ENCODE assay signal across 1 cellular context in the genomic region with DNA sequence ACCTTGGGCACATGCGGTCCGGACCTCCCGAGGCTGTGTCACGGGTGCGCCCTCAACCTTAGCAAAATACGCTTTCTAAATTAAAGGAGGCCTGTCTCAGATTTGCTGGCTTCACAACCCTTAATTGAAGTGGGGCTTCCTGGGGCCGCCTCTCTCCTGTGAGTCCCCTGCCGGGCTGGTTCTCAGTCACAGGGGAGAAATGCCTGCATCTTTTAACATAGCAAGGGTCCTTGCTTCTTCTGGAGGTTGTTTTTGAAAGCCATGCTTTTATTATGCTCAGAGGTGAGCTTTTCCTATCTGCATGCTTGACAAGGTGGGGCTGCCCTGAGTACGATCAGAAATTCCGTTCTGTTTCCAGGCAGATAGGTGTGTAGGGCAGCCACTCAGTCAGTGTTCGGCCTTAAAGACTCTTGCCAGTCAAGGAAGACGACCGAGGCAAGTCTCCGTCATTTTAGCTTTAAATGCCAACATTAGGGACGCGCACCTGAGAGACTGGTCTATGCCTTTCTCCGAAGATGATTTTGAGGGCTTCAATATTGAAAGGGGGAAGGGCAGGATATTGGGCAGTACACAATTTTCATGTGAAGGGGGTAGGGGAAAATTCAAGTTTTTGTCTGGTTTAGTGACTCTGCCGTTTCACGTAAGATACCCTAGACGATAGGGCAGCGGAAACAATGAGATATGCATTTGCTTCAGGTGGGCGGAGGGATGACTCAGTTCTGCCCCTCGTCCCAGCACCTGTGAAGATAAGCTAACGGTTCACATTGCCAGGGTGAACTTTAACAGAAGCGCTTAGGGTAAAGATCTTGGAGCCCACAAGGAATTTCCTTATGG.
TF ChIP-seq lines count a peak whose summit lies in the region.

No MANE protein-coding gene starts in this region.

TF ChIP-seq in GM12878, 131 proteins besides CTCF, POLR2A, EP300 and RAD21 (continued from another document and continues in another):
- TF ChIP-seq, protein P1, sequence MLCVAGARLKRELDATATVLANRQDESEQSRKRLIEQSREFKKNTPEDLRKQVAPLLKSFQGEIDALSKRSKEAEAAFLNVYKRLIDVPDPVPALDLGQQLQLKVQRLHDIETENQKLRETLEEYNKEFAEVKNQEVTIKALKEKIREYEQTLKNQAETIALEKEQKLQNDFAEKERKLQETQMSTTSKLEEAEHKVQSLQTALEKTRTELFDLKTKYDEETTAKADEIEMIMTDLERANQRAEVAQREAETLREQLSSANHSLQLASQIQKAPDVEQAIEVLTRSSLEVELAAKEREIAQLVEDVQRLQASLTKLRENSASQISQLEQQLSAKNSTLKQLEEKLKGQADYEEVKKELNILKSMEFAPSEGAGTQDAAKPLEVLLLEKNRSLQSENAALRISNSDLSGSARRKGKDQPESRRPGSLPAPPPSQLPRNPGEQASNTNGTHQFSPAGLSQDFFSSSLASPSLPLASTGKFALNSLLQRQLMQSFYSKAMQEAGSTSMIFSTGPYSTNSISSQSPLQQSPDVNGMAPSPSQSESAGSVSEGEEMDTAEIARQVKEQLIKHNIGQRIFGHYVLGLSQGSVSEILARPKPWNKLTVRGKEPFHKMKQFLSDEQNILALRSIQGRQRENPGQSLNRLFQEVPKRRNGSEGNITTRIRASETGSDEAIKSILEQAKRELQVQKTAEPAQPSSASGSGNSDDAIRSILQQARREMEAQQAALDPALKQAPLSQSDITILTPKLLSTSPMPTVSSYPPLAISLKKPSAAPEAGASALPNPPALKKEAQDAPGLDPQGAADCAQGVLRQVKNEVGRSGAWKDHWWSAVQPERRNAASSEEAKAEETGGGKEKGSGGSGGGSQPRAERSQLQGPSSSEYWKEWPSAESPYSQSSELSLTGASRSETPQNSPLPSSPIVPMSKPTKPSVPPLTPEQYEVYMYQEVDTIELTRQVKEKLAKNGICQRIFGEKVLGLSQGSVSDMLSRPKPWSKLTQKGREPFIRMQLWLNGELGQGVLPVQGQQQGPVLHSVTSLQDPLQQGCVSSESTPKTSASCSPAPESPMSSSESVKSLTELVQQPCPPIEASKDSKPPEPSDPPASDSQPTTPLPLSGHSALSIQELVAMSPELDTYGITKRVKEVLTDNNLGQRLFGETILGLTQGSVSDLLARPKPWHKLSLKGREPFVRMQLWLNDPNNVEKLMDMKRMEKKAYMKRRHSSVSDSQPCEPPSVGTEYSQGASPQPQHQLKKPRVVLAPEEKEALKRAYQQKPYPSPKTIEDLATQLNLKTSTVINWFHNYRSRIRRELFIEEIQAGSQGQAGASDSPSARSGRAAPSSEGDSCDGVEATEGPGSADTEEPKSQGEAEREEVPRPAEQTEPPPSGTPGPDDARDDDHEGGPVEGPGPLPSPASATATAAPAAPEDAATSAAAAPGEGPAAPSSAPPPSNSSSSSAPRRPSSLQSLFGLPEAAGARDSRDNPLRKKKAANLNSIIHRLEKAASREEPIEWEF (IDR thresholded peaks at IDR 0.05; ENCODE audit: insufficient replicate concordance, low read depth, low read length), result no peak
- TF ChIP-seq, protein P2, sequence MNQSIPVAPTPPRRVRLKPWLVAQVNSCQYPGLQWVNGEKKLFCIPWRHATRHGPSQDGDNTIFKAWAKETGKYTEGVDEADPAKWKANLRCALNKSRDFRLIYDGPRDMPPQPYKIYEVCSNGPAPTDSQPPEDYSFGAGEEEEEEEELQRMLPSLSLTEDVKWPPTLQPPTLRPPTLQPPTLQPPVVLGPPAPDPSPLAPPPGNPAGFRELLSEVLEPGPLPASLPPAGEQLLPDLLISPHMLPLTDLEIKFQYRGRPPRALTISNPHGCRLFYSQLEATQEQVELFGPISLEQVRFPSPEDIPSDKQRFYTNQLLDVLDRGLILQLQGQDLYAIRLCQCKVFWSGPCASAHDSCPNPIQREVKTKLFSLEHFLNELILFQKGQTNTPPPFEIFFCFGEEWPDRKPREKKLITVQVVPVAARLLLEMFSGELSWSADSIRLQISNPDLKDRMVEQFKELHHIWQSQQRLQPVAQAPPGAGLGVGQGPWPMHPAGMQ (IDR thresholded peaks at IDR 0.05; ENCODE audit: borderline replicate concordance), result no peak
- TF ChIP-seq ASH2L (IDR thresholded peaks at IDR 0.05; ENCODE audit: borderline replicate concordance, low read depth) (no peak), ZNF274 (IDR thresholded peaks at IDR 0.05; ENCODE audit: insufficient read depth, insufficient read length) (no peak), ZNF207 (IDR thresholded peaks at IDR 0.05; ENCODE audit: borderline replicate concordance) (no peak), NR2C1 (IDR thresholded peaks at IDR 0.05) (no peak), RB1 (IDR thresholded peaks at IDR 0.05; ENCODE audit: borderline replicate concordance) (no peak), SIX5 (IDR thresholded peaks at IDR 0.05; ENCODE audit: low read depth, low read length, severe bottlenecking) (no peak), ETV6 (conservative IDR thresholded peaks at IDR 0.05 in 1 of 2, IDR thresholded peaks at IDR 0.05 in 1 of 2; ENCODE audit: borderline replicate concordance in 1 of 2, low read depth in 1 of 2) (no peak), DPF2 (IDR thresholded peaks at IDR 0.05) (peak; percentile 78; the same call in 1 of the 2 replicates), GABPA (IDR thresholded peaks at IDR 0.05; ENCODE audit: low read depth) (no peak), CBX3 (IDR thresholded peaks at IDR 0.05; ENCODE audit: borderline replicate concordance, low read depth) (no peak), MYB (IDR thresholded peaks at IDR 0.05; ENCODE audit: borderline replicate concordance, low read depth, low read length) (no peak), MTA2 (IDR thresholded peaks at IDR 0.05; ENCODE audit: low read depth) (0 out of 2 replicates have a peak, but pooled peaks have one; percentile 24), TCF3 (IDR thresholded peaks at IDR 0.05; ENCODE audit: borderline replicate concordance, insufficient read depth, low read depth, low read length) (0 out of 2 replicates have a peak, but pooled peaks have one; percentile 40), POLR2AphosphoS5 (IDR thresholded peaks at IDR 0.05; ENCODE audit: low read length) (no peak), ZNF24 (IDR thresholded peaks at IDR 0.05) (no peak), ZBED1 (IDR thresholded peaks at IDR 0.05; ENCODE audit: borderline replicate concordance) (no peak; the same call in 1 of the 2 replicates), KDM1A (IDR thresholded peaks at IDR 0.05; ENCODE audit: borderline replicate concordance) (no peak), NBN (IDR thresholded peaks at IDR 0.05) (no peak), KLF5 (IDR thresholded peaks at IDR 0.05; ENCODE audit: partially characterized antibody) (no peak), NR2F1 (conservative IDR thresholded peaks at IDR 0.05) (no peak), NFYA (IDR thresholded peaks at IDR 0.05; ENCODE audit: borderline replicate concordance, low read depth, low read length) (no peak), RCOR1 (conservative IDR thresholded peaks at IDR 0.05; ENCODE audit: low read depth, low read length) (no peak), EGR1 (IDR thresholded peaks at IDR 0.05; ENCODE audit: borderline replicate concordance in 1 of 2, low read depth in 2 of 2, low read length in 2 of 2) (peak in 1 of 2 experiments; percentile 55; a peak in 1 of 3 replicates), NR2C2 (IDR thresholded peaks at IDR 0.05; ENCODE audit: borderline replicate concordance, control insufficient read depth, insufficient read length, low read depth) (no peak)
- TF ChIP-seq, protein P3, sequence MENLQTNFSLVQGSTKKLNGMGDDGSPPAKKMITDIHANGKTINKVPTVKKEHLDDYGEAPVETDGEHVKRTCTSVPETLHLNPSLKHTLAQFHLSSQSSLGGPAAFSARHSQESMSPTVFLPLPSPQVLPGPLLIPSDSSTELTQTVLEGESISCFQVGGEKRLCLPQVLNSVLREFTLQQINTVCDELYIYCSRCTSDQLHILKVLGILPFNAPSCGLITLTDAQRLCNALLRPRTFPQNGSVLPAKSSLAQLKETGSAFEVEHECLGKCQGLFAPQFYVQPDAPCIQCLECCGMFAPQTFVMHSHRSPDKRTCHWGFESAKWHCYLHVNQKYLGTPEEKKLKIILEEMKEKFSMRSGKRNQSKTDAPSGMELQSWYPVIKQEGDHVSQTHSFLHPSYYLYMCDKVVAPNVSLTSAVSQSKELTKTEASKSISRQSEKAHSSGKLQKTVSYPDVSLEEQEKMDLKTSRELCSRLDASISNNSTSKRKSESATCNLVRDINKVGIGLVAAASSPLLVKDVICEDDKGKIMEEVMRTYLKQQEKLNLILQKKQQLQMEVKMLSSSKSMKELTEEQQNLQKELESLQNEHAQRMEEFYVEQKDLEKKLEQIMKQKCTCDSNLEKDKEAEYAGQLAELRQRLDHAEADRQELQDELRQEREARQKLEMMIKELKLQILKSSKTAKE (IDR thresholded peaks at IDR 0.05; ENCODE audit: low read depth, poor library complexity, severe bottlenecking), result no peak
- TF ChIP-seq, protein P4, sequence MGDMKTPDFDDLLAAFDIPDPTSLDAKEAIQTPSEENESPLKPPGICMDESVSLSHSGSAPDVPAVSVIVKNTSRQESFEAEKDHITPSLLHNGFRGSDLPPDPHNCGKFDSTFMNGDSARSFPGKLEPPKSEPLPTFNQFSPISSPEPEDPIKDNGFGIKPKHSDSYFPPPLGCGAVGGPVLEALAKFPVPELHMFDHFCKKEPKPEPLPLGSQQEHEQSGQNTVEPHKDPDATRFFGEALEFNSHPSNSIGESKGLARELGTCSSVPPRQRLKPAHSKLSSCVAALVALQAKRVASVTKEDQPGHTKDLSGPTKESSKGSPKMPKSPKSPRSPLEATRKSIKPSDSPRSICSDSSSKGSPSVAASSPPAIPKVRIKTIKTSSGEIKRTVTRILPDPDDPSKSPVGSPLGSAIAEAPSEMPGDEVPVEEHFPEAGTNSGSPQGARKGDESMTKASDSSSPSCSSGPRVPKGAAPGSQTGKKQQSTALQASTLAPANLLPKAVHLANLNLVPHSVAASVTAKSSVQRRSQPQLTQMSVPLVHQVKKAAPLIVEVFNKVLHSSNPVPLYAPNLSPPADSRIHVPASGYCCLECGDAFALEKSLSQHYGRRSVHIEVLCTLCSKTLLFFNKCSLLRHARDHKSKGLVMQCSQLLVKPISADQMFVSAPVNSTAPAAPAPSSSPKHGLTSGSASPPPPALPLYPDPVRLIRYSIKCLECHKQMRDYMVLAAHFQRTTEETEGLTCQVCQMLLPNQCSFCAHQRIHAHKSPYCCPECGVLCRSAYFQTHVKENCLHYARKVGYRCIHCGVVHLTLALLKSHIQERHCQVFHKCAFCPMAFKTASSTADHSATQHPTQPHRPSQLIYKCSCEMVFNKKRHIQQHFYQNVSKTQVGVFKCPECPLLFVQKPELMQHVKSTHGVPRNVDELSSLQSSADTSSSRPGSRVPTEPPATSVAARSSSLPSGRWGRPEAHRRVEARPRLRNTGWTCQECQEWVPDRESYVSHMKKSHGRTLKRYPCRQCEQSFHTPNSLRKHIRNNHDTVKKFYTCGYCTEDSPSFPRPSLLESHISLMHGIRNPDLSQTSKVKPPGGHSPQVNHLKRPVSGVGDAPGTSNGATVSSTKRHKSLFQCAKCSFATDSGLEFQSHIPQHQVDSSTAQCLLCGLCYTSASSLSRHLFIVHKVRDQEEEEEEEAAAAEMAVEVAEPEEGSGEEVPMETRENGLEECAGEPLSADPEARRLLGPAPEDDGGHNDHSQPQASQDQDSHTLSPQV (IDR thresholded peaks at IDR 0.05), result no peak
- TF ChIP-seq, protein P5, sequence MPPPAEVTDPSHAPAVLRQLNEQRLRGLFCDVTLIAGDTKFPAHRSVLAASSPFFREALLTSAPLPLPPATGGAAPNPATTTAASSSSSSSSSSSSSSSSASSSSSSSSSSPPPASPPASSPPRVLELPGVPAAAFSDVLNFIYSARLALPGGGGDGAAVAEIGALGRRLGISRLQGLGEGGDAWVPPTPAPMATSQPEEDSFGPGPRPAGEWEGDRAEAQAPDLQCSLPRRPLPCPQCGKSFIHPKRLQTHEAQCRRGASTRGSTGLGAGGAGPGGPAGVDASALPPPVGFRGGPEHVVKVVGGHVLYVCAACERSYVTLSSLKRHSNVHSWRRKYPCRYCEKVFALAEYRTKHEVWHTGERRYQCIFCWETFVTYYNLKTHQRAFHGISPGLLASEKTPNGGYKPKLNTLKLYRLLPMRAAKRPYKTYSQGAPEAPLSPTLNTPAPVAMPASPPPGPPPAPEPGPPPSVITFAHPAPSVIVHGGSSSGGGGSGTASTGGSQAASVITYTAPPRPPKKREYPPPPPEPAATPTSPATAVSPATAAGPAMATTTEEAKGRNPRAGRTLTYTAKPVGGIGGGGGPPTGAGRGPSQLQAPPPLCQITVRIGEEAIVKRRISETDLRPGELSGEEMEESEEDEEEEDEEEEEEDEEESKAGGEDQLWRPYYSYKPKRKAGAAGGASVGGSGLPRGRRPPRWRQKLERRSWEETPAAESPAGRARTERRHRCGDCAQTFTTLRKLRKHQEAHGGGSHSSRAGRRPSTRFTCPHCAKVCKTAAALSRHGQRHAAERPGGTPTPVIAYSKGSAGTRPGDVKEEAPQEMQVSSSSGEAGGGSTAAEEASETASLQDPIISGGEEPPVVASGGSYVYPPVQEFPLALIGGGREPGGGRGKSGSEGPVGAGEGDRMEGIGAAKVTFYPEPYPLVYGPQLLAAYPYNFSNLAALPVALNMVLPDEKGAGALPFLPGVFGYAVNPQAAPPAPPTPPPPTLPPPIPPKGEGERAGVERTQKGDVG (CRISPR knock-in tag; IDR thresholded peaks at IDR 0.05), result no peak
- TF ChIP-seq, protein P6, sequence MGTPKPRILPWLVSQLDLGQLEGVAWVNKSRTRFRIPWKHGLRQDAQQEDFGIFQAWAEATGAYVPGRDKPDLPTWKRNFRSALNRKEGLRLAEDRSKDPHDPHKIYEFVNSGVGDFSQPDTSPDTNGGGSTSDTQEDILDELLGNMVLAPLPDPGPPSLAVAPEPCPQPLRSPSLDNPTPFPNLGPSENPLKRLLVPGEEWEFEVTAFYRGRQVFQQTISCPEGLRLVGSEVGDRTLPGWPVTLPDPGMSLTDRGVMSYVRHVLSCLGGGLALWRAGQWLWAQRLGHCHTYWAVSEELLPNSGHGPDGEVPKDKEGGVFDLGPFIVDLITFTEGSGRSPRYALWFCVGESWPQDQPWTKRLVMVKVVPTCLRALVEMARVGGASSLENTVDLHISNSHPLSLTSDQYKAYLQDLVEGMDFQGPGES (IDR thresholded peaks at IDR 0.05), result no peak
- TF ChIP-seq, protein P7, sequence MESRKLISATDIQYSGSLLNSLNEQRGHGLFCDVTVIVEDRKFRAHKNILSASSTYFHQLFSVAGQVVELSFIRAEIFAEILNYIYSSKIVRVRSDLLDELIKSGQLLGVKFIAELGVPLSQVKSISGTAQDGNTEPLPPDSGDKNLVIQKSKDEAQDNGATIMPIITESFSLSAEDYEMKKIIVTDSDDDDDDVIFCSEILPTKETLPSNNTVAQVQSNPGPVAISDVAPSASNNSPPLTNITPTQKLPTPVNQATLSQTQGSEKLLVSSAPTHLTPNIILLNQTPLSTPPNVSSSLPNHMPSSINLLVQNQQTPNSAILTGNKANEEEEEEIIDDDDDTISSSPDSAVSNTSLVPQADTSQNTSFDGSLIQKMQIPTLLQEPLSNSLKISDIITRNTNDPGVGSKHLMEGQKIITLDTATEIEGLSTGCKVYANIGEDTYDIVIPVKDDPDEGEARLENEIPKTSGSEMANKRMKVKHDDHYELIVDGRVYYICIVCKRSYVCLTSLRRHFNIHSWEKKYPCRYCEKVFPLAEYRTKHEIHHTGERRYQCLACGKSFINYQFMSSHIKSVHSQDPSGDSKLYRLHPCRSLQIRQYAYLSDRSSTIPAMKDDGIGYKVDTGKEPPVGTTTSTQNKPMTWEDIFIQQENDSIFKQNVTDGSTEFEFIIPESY (IDR thresholded peaks at IDR 0.05), result no peak
